In genomic region chr3:87298111-87298718, GRCh38 we compare ENCODE assay signal across 1 cellular context.
TF ChIP-seq lines count a peak whose summit lies in the region.

No MANE protein-coding gene starts in this region.

TF ChIP-seq in H1, 55 proteins besides CTCF, POLR2A, EP300 and RAD21 (continued from another document):
- TF ChIP-seq CTBP2 (IDR thresholded peaks at IDR 0.05; ENCODE audit: borderline replicate concordance, insufficient read depth, insufficient read length, low read length): no peak
TF ChIP-seq in H1: peak in this region for 0.
